ENCODE assay signal across 8 cellular contexts in genomic region chr15:72342385-72342784, GRCh38. TPM values are rescaled to one million over a fixed set of nuclear protein-coding genes. Genes with fewer than 3 reads are reported as not detected.
DNase-seq lines count a peak whose midpoint lies in the region; ATAC-seq and TF ChIP-seq lines count a peak whose summit lies in the region.
"Had no signal": no experiment of that assay in that cellular context is flagged by ENCODE, and none has a peak within 500 bp of the region (broad histone marks: within the 10 kb centered on the region; RNA-seq: fewer than 3 reads in every experiment).

No MANE protein-coding gene starts in this region.

- intact Hi-C loops in left colon (cut with DNase I, micrococcal nuclease), result no loop called here

- peak; percentile 50 for TF ChIP-seq CTCF in GM06990 (IDR thresholded peaks at IDR 0.05; ENCODE audit: insufficient read depth, low read length, poor library complexity, severe bottlenecking)

- no peaks in the 10 kb centered on the region for H3K9me3 Mint-ChIP-seq in activated T-cell treated with anti-CD3 and anti-CD28 coated beads, Interleukin-2, amount 50 U/mL, for 72 hours

- no peaks in the 10 kb centered on the region for H3K27me3 Mint-ChIP-seq in activated T-cell treated with anti-CD3 and anti-CD28 coated beads, Interleukin-2, amount 50 U/mL, for 72 hours (ENCODE audit: low read depth)

- no peaks in the 10 kb centered on the region for H3K4me1 Mint-ChIP-seq in activated T-cell treated with anti-CD3 and anti-CD28 coated beads, Interleukin-2, amount 50 U/mL, for 72 hours (ENCODE audit: low read depth)

- DNase-seq in GM06990 (ENCODE audit: extremely low read depth, insufficient read length) (no peak), M059J (ENCODE audit: low read depth) (peak; percentile 14), left colon (peak in 1 of 2 donors; percentile 39), NCI-H774 (lab: John Stamatoyannopoulos, UW) (no peak)
- DNase-seq in activated T-cell treated with anti-CD3 and anti-CD28 coated beads, Interleukin-2, amount 50 U/mL, for 72 hours, result peak; percentile 36 to 40

- H3K36me3 ChIP-seq in GM06990 (ENCODE audit: control insufficient read depth, insufficient read depth, low read length), result peaks cover 26% of the 10 kb centered on the region

- no peak for ATAC-seq in activated T-cell treated with anti-CD3 and anti-CD28 coated beads, Interleukin-2, amount 50 U/mL, for 72 hours (replicated peaks in 1 of 2)
- ATAC-seq in left colon (peak; percentile 46), GM19395 (IDR thresholded peaks at IDR 0.05; ENCODE audit: unreplicated experiment) (no peak), HG02885 (IDR thresholded peaks at IDR 0.05; ENCODE audit: poor library complexity, unreplicated experiment) (no peak)

- no peak overlapping the region for H3K4me3 Mint-ChIP-seq in activated T-cell treated with anti-CD3 and anti-CD28 coated beads, Interleukin-2, amount 50 U/mL, for 72 hours

- no peak overlapping the region for H3K4me3 ChIP-seq in GM06990 (replicated peaks; ENCODE audit: low read depth, low read length)

- no peak overlapping the region for H3K27ac Mint-ChIP-seq in activated T-cell treated with anti-CD3 and anti-CD28 coated beads, Interleukin-2, amount 50 U/mL, for 72 hours

- no peaks in the 10 kb centered on the region for H3K27me3 ChIP-seq in GM06990 (replicated peaks; ENCODE audit: control insufficient read depth, insufficient read depth, low read length)

- H3K36me3 Mint-ChIP-seq in activated T-cell treated with anti-CD3 and anti-CD28 coated beads, Interleukin-2, amount 50 U/mL, for 72 hours (ENCODE audit: insufficient read depth in 2 of 2), result peaks cover 0 to 7% of the 10 kb centered on the region in 2 donors

RNA-seq across cellular contexts. Expression of gene CELF6, which starts 22.4 kb away (rescaled TPM):
- not detected in 2 replicates for total RNA-seq in M059J (2014; rRNA removed; shearing (Covaris generic))
- total RNA-seq in activated T-cell treated with anti-CD3 and anti-CD28 coated beads, Interleukin-2, amount 50 U/mL, for 72 hours, result under 1 TPM; 0.58 to 0.65 TPM
- 1 to 10 TPM; 1.1 to 1.2 TPM for total RNA-seq in left colon
- total RNA-seq: pulmonary artery endothelial cell had no signal

RNA-seq across cellular contexts. Expression of gene HEXA, which starts 33.4 kb away (rescaled TPM):
- 114 and 116 TPM in 2 replicates for total RNA-seq in M059J (2014; rRNA removed; shearing (Covaris generic))
- total RNA-seq in activated T-cell treated with anti-CD3 and anti-CD28 coated beads, Interleukin-2, amount 50 U/mL, for 72 hours, result 10 to 100 TPM; 77.5 to 87.6 TPM
- 100 to 1,000 TPM in 1 of 2 donors, 10 to 100 TPM in 1; 91.4 to 107 TPM for total RNA-seq in left colon

RNA-seq across cellular contexts. Expression of gene TMEM202, which starts 55.7 kb away (rescaled TPM):
- total RNA-seq in M059J (2014; rRNA removed; shearing (Covaris generic)), result not detected in 2 replicates
- not detected for total RNA-seq in activated T-cell treated with anti-CD3 and anti-CD28 coated beads, Interleukin-2, amount 50 U/mL, for 72 hours
- not detected for total RNA-seq in left colon
- total RNA-seq: pulmonary artery endothelial cell had no signal

Comparison
In these comparisons a context has a peak if more than half of its experiments do, and no peak if none do; other contexts are left out.
1. DNase-seq: peak in M059J (single experiment) and activated T-cell treated with anti-CD3 and anti-CD28 coated beads, Interleukin-2, amount 50 U/mL, for 72 hours (2 of 2); none in GM06990 (single experiment) and NCI-H774 (single experiment).